Comparison of ENCODE assay signal across 15 cellular contexts in the genomic region with DNA sequence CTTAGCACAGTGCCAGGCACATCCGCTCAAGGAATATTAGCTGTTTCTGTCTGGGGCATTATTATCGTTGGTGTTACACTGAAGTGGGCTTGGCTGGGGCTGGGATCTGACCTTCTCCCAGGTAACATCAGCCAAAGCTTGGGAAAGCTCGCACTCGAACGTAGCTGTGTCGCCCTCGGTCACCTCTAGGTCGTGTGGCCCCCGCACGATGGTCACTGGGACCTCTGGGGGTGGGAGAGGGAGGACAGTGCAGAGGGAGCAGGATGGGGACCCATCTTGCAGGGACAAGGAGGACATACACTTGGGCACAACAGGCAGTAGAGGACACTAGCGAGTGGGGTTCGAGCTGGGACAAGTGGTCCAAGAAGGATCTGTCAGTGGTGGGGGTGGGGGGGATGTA. TPM values are rescaled to one million over a fixed set of nuclear protein-coding genes. Genes with fewer than 3 reads are reported as not detected.
DNase-seq lines count a peak whose midpoint lies in the region; ATAC-seq, FAIRE-seq and TF ChIP-seq lines count a peak whose summit lies in the region.
"Had no signal": no experiment of that assay in that cellular context is flagged by ENCODE, and none has a peak within 500 bp of the region (broad histone marks: within the 10 kb centered on the region; RNA-seq: fewer than 3 reads in every experiment).

No MANE protein-coding gene starts in this region.

- no peak overlapping the region for H3K27ac Mint-ChIP-seq in activated naive CD8-positive, alpha-beta T cell
- H3K27ac Mint-ChIP-seq in activated naive CD8-positive, alpha-beta T cell treated with anti-CD3 and anti-CD28 coated beads for 36 hours = no peak overlapping the region
- no peak overlapping the region for H3K27ac Mint-ChIP-seq in activated T-helper 17 cell treated with anti-CD3 and anti-CD28 coated beads, Interleukin-2, amount 50 U/mL, for 72 hours
- no peak overlapping the region for H3K27ac Mint-ChIP-seq in stimulated activated effector memory CD8-positive, alpha-beta T cell treated with anti-CD3 and anti-CD28 coated beads, Interleukin-12 subunit alpha, Interleukin-12 subunit beta, amount 100 ng/mL, for 72 hours

- no peak overlapping the region for H2BK5ac ChIP-seq in mesendoderm (ENCODE audit: low read length)

- no peaks in the 10 kb centered on the region for H3K36me3 ChIP-seq in mesendoderm (ENCODE audit: control insufficient read depth, insufficient read depth, low read length)
- H3K36me3 ChIP-seq: neutrophil had no signal

- no peaks in the 10 kb centered on the region for H3K9me3 Mint-ChIP-seq in activated naive CD8-positive, alpha-beta T cell (ENCODE audit: low read depth)
- H3K9me3 Mint-ChIP-seq in activated naive CD8-positive, alpha-beta T cell treated with anti-CD3 and anti-CD28 coated beads for 36 hours = no peaks in the 10 kb centered on the region
- no peaks in the 10 kb centered on the region for H3K9me3 Mint-ChIP-seq in activated T-helper 17 cell treated with anti-CD3 and anti-CD28 coated beads, Interleukin-2, amount 50 U/mL, for 72 hours
- no peaks in the 10 kb centered on the region for H3K9me3 Mint-ChIP-seq in stimulated activated effector memory CD8-positive, alpha-beta T cell treated with anti-CD3 and anti-CD28 coated beads, Interleukin-12 subunit alpha, Interleukin-12 subunit beta, amount 100 ng/mL, for 72 hours

- H3K18ac ChIP-seq in mesendoderm (ENCODE audit: low read length) = no peak overlapping the region

- no peak overlapping the region for H3K27ac ChIP-seq in mesendoderm (ENCODE audit: low read depth, low read length)
- H3K27ac ChIP-seq: neutrophil had no signal

- no peak for ATAC-seq in activated T-helper 17 cell treated with anti-CD3 and anti-CD28 coated beads, Interleukin-2, amount 50 U/mL, for 72 hours (replicated peaks)
- no peak for ATAC-seq in stimulated activated effector memory CD8-positive, alpha-beta T cell treated with anti-CD3 and anti-CD28 coated beads, Interleukin-12 subunit alpha, Interleukin-12 subunit beta, amount 100 ng/mL, for 72 hours
- no peak for ATAC-seq in omental fat pad (ENCODE audit: low FRiP score)

- no peak overlapping the region for H3K56ac ChIP-seq in mesendoderm (ENCODE audit: low read length)

- H3K4ac ChIP-seq in mesendoderm (ENCODE audit: low read depth, low read length) = no peak overlapping the region

- H3K79me2 ChIP-seq in mesendoderm (ENCODE audit: control insufficient read depth, insufficient read depth, low read length) = no peaks in the 10 kb centered on the region

- H3K4me1 ChIP-seq in mesendoderm (ENCODE audit: control insufficient read depth, low read depth, low read length) = peaks cover 3% of the 10 kb centered on the region

- no peak overlapping the region for H3K23ac ChIP-seq in mesendoderm (ENCODE audit: low read length)

- H3K4me3 Mint-ChIP-seq in activated naive CD8-positive, alpha-beta T cell = peak overlapping the region; percentile 69
- H3K4me3 Mint-ChIP-seq in activated naive CD8-positive, alpha-beta T cell treated with anti-CD3 and anti-CD28 coated beads for 36 hours = no peak overlapping the region
- peak overlapping the region; percentile 75 for H3K4me3 Mint-ChIP-seq in activated T-helper 17 cell treated with anti-CD3 and anti-CD28 coated beads, Interleukin-2, amount 50 U/mL, for 72 hours
- H3K4me3 Mint-ChIP-seq in stimulated activated effector memory CD8-positive, alpha-beta T cell treated with anti-CD3 and anti-CD28 coated beads, Interleukin-12 subunit alpha, Interleukin-12 subunit beta, amount 100 ng/mL, for 72 hours = peak overlapping the region; percentile 81

- no peak overlapping the region for H2BK120ac ChIP-seq in mesendoderm (ENCODE audit: low read depth, low read length)

- no peak for FAIRE-seq in D721Med (lab: Jason Lieb, UNC)

- H3K9ac ChIP-seq in mesendoderm (ENCODE audit: low read length) = peak overlapping the region; percentile 74

- H3K4me3 ChIP-seq in mesendoderm (ENCODE audit: low read length) = no peak overlapping the region

- no CpG with 5 or more reads among the region's 12 CpGs for WGBS in mesendoderm (ENCODE audit: extremely low coverage, insufficient coverage, low lambda C conversion rate)

- H2AK5ac ChIP-seq in mesendoderm (ENCODE audit: low read length) = no peak overlapping the region

- no peak for DNase-seq in activated naive CD8-positive, alpha-beta T cell treated with anti-CD3 and anti-CD28 coated beads for 36 hours
- no peak for DNase-seq in mesendoderm
- no peak for DNase-seq in stimulated activated effector memory CD8-positive, alpha-beta T cell treated with anti-CD3 and anti-CD28 coated beads, Interleukin-12 subunit alpha, Interleukin-12 subunit beta, amount 100 ng/mL, for 72 hours (ENCODE audit: low spot score in 2 of 2)
- no peak for DNase-seq in dermis blood vessel endothelial cell
- no peak for DNase-seq in D721Med (ENCODE audit: insufficient read length, low spot score)
- DNase-seq in omental fat pad (ENCODE audit: low spot score) = no peak
- DNase-seq: DMS153, esophagus squamous epithelium, heart right ventricle, KG1, NCI-H1105 treated with DMSO at 0.1 percent for 48 hours had no signal

- H3K36me3 Mint-ChIP-seq in activated naive CD8-positive, alpha-beta T cell = no peaks in the 10 kb centered on the region
- no peaks in the 10 kb centered on the region for H3K36me3 Mint-ChIP-seq in activated naive CD8-positive, alpha-beta T cell treated with anti-CD3 and anti-CD28 coated beads for 36 hours
- no peaks in the 10 kb centered on the region for H3K36me3 Mint-ChIP-seq in activated T-helper 17 cell treated with anti-CD3 and anti-CD28 coated beads, Interleukin-2, amount 50 U/mL, for 72 hours (ENCODE audit: low read depth)
- no peaks in the 10 kb centered on the region for H3K36me3 Mint-ChIP-seq in stimulated activated effector memory CD8-positive, alpha-beta T cell treated with anti-CD3 and anti-CD28 coated beads, Interleukin-12 subunit alpha, Interleukin-12 subunit beta, amount 100 ng/mL, for 72 hours

- H4K5ac ChIP-seq in mesendoderm (ENCODE audit: low read length) = no peak overlapping the region

- no peak for TF ChIP-seq CTCF in D721Med (IDR thresholded peaks at IDR 0.05; ENCODE audit: insufficient read depth, missing control alignments)
- TF ChIP-seq CTCF in omental fat pad (IDR thresholded peaks at IDR 0.05) = no peak

- H2BK15ac ChIP-seq in mesendoderm (replicated peaks; ENCODE audit: low read depth) = no peak overlapping the region

- H3K27me3 ChIP-seq in mesendoderm (ENCODE audit: insufficient read depth, low read length, poor library complexity) = no peaks in the 10 kb centered on the region

- H3K27me3 Mint-ChIP-seq in activated naive CD8-positive, alpha-beta T cell = peaks cover 23% of the 10 kb centered on the region
- H3K27me3 Mint-ChIP-seq in activated naive CD8-positive, alpha-beta T cell treated with anti-CD3 and anti-CD28 coated beads for 36 hours = peaks cover 49% of the 10 kb centered on the region
- peaks cover 24% of the 10 kb centered on the region for H3K27me3 Mint-ChIP-seq in activated T-helper 17 cell treated with anti-CD3 and anti-CD28 coated beads, Interleukin-2, amount 50 U/mL, for 72 hours

- H3K4me2 ChIP-seq in mesendoderm (ENCODE audit: low read length) = no peak overlapping the region

- no peaks in the 10 kb centered on the region for H3K79me1 ChIP-seq in mesendoderm (ENCODE audit: low read length)

- peaks cover 6% of the 10 kb centered on the region for H3K4me1 Mint-ChIP-seq in activated naive CD8-positive, alpha-beta T cell (ENCODE audit: low read depth)
- peaks cover 7% of the 10 kb centered on the region for H3K4me1 Mint-ChIP-seq in activated naive CD8-positive, alpha-beta T cell treated with anti-CD3 and anti-CD28 coated beads for 36 hours
- peaks cover 5% of the 10 kb centered on the region for H3K4me1 Mint-ChIP-seq in activated T-helper 17 cell treated with anti-CD3 and anti-CD28 coated beads, Interleukin-2, amount 50 U/mL, for 72 hours
- peaks cover 12% of the 10 kb centered on the region for H3K4me1 Mint-ChIP-seq in stimulated activated effector memory CD8-positive, alpha-beta T cell treated with anti-CD3 and anti-CD28 coated beads, Interleukin-12 subunit alpha, Interleukin-12 subunit beta, amount 100 ng/mL, for 72 hours

- no peak overlapping the region for H4K8ac ChIP-seq in mesendoderm (ENCODE audit: low read depth, low read length)

RNA-seq across cellular contexts. Expression of a gene that starts 9.6 kb away (rescaled TPM):
- 1 to 10 TPM; 3.5 to 4.2 TPM for total RNA-seq in activated naive CD8-positive, alpha-beta T cell treated with anti-CD3 and anti-CD28 coated beads for 36 hours
- total RNA-seq in activated T-helper 17 cell treated with anti-CD3 and anti-CD28 coated beads, Interleukin-2, amount 50 U/mL, for 72 hours = 1 to 10 TPM; 3.7 to 5.1 TPM
- 3.7 TPM for polyA plus RNA-seq in mesendoderm (2013, experiment 1 of 2)
- 3.7 TPM for polyA plus RNA-seq in mesendoderm (2013, experiment 2 of 2)
- total RNA-seq in dermis blood vessel endothelial cell = under 0.01 TPM in 1 of 2 replicates, not detected in the other
- total RNA-seq in omental fat pad = 1 to 10 TPM; 1.9 to 6.2 (median 2.9) TPM

RNA-seq across cellular contexts. Expression of a gene that starts 9.9 kb away (rescaled TPM):
- 10 to 100 TPM; 21.9 to 23.9 TPM for total RNA-seq in activated naive CD8-positive, alpha-beta T cell treated with anti-CD3 and anti-CD28 coated beads for 36 hours
- total RNA-seq in activated T-helper 17 cell treated with anti-CD3 and anti-CD28 coated beads, Interleukin-2, amount 50 U/mL, for 72 hours = 10 to 100 TPM; 14.0 to 27.6 TPM
- polyA plus RNA-seq in mesendoderm (2013, experiment 1 of 2) = 50.4 TPM
- 50.4 TPM for polyA plus RNA-seq in mesendoderm (2013, experiment 2 of 2)
- total RNA-seq in dermis blood vessel endothelial cell (0.84 and 3.2 TPM in 2 replicates), omental fat pad (10 to 100 TPM; 32.6 to 70.8 (median 45.5) TPM)

RNA-seq across cellular contexts. Expression of a gene that starts 17.9 kb away (rescaled TPM):
- 1 to 10 TPM; 1.7 to 2.0 TPM for total RNA-seq in activated naive CD8-positive, alpha-beta T cell treated with anti-CD3 and anti-CD28 coated beads for 36 hours
- total RNA-seq in activated T-helper 17 cell treated with anti-CD3 and anti-CD28 coated beads, Interleukin-2, amount 50 U/mL, for 72 hours = 1 to 10 TPM in 1 of 2 donors, under 1 TPM in 1; 0.84 to 1.1 TPM
- polyA plus RNA-seq in mesendoderm (2013, experiment 1 of 2) = 51.2 TPM
- 51.9 TPM for polyA plus RNA-seq in mesendoderm (2013, experiment 2 of 2)
- 38.8 TPM in 2 replicates for total RNA-seq in dermis blood vessel endothelial cell
- 100 to 1,000 TPM in 2 of 4 donors, 10 to 100 TPM in 2; 68.6 to 117 (median 88.7) TPM for total RNA-seq in omental fat pad

RNA-seq across cellular contexts. Expression of a gene that starts 18.6 kb away (rescaled TPM):
- not detected for total RNA-seq in activated naive CD8-positive, alpha-beta T cell treated with anti-CD3 and anti-CD28 coated beads for 36 hours
- not detected for total RNA-seq in activated T-helper 17 cell treated with anti-CD3 and anti-CD28 coated beads, Interleukin-2, amount 50 U/mL, for 72 hours
- 0.84 TPM for polyA plus RNA-seq in mesendoderm (2013, experiment 1 of 2)
- polyA plus RNA-seq in mesendoderm (2013, experiment 2 of 2) = 0.85 TPM
- total RNA-seq in dermis blood vessel endothelial cell (not detected in 2 replicates), omental fat pad (1 to 10 TPM in 1 of 4 donors, under 1 TPM in 1, not detected in 2; 0.88 to 1.1 TPM)
- total RNA-seq: esophagus squamous epithelium had no signal

RNA-seq across cellular contexts. Expression of a gene that starts 39.2 kb away (rescaled TPM):
- total RNA-seq in activated naive CD8-positive, alpha-beta T cell treated with anti-CD3 and anti-CD28 coated beads for 36 hours = not detected
- under 1 TPM in 1 of 2 donors, not detected in 1; 0.56 TPM for total RNA-seq in activated T-helper 17 cell treated with anti-CD3 and anti-CD28 coated beads, Interleukin-2, amount 50 U/mL, for 72 hours
- polyA plus RNA-seq in mesendoderm (2013, experiment 1 of 2) = not detected
- polyA plus RNA-seq in mesendoderm (2013, experiment 2 of 2) = 0.01 TPM
- total RNA-seq in dermis blood vessel endothelial cell (not detected in 2 replicates), omental fat pad (under 1 TPM in 2 of 4 donors, not detected in 2; 0.12 to 0.19 TPM)
- total RNA-seq: esophagus squamous epithelium, H4 had no signal
- polyA plus RNA-seq: heart right ventricle had no signal

Comparison
In these comparisons a context has a peak if more than half of its experiments do, and no peak if none do; other contexts are left out.
1. RNA of a gene that starts 17.9 kb away (total RNA-seq): 68.6 to 117 TPM in omental fat pad and 38.8 TPM in dermis blood vessel endothelial cell; 1.7 to 2.0 TPM in activated naive CD8-positive, alpha-beta T cell treated with anti-CD3 and anti-CD28 coated beads for 36 hours and 0.84 to 1.1 TPM in activated T-helper 17 cell treated with anti-CD3 and anti-CD28 coated beads, Interleukin-2, amount 50 U/mL, for 72 hours; every median in the first group is over 10 times any median in the second.